11 cellular contexts compared by ENCODE assay signal in the genomic region with DNA sequence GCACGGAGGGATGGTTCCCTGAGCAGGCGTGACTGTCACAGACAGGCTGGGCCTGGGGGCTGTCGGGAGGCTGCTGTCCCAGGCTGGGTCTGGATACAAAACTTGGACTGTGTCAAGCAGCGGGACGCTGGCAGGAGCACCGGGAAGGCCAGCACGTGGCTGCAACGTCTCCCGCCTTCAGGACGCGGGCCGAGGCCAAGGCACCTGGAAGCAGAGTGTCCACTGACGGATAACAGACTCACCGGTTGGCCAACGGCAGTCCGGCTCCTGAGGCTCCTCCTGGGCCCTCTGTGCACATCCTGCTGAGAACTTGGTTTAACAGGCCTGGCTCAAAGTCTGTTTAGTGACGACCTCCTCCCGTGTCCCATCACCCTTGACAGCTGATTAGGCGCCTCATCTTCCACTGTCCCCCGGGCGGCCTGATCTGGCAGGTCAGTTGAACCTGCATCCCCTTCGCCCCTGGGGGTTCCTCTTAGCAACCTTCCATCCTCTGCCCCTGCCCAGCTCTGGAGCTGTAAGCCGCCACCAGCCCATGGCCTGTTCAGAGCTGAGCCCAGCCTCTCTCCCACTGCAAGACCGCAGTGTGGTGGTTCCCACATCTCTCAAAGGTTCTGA. TPM values are rescaled to one million over a fixed set of nuclear protein-coding genes. Genes with fewer than 3 reads are reported as not detected.
DNase-seq lines count a peak whose midpoint lies in the region; ATAC-seq and TF ChIP-seq lines count a peak whose summit lies in the region.
"Had no signal": no experiment of that assay in that cellular context is flagged by ENCODE, and none has a peak within 500 bp of the region (broad histone marks: within the 10 kb centered on the region; RNA-seq: fewer than 3 reads in every experiment).

No MANE protein-coding gene starts in this region.

- H3K27me3 ChIP-seq in naive thymus-derived CD4-positive, alpha-beta T cell (ENCODE audit: control insufficient read depth in 2 of 2, insufficient read depth in 2 of 2, low read length in 2 of 2) = no peaks in the 10 kb centered on the region
- H3K27me3 ChIP-seq in brain microvascular endothelial cell (replicated peaks) = no peaks in the 10 kb centered on the region
- H3K27me3 ChIP-seq in MM.1S (replicated peaks; ENCODE audit: insufficient read depth, low read length) = no peaks in the 10 kb centered on the region

- CTCF ChIA-PET in MCF 10A (lab: Yijun Ruan, JAX) = interaction anchor here (0.6 to 1.0 kb wide), 4 partner anchors 9 to 200 kb away, joined by 3 to 6 read pairs (median 3); no protein-coding TSS in a partner anchor
- CTCF ChIA-PET in naive thymus-derived CD4-positive, alpha-beta T cell (lab: Charles Lee) = no interaction called here

- H3K36me3 ChIP-seq in naive thymus-derived CD4-positive, alpha-beta T cell (ENCODE audit: control insufficient read depth in 2 of 3, insufficient read depth in 3 of 3, low read length in 3 of 3) = peaks cover 0 to 9% (median 0%) of the 10 kb centered on the region in 3 experiments
- H3K36me3 ChIP-seq in brain microvascular endothelial cell (replicated peaks) (peaks cover 15% of the 10 kb centered on the region), MM.1S (replicated peaks; ENCODE audit: insufficient read depth, low read length) (no peaks in the 10 kb centered on the region)

- no peaks in the 10 kb centered on the region for H3K27me3 Mint-ChIP-seq in stimulated activated naive CD8-positive, alpha-beta T cell treated with anti-CD3 and anti-CD28 coated beads, Interleukin-15, Interleukin-2, amounts not matched to agents 100 ng/mL and 50 ng/mL, for 24 hours
- no peaks in the 10 kb centered on the region for H3K27me3 Mint-ChIP-seq in MCF 10A (ENCODE audit: insufficient read depth, unreplicated experiment)
- H3K27me3 Mint-ChIP-seq in naive thymus-derived CD4-positive, alpha-beta T cell = peaks cover 0 to 2% (median 0%) of the 10 kb centered on the region in 5 donors
- H3K27me3 Mint-ChIP-seq: stimulated activated naive CD8-positive, alpha-beta T cell treated with anti-CD3 and anti-CD28 coated beads, Interleukin-15, amount 100 ng/mL, for 72 hours had no signal

- no peaks in the 10 kb centered on the region for H3F3A ChIP-seq in MM.1S (ENCODE audit: insufficient read depth, low read length)

- peaks cover 24% of the 10 kb centered on the region for H3K79me2 ChIP-seq in MM.1S (ENCODE audit: low read length)

- H3K27ac Mint-ChIP-seq in stimulated activated naive CD8-positive, alpha-beta T cell treated with anti-CD3 and anti-CD28 coated beads, Interleukin-15, Interleukin-2, amounts not matched to agents 100 ng/mL and 50 ng/mL, for 24 hours = peak overlapping the region; percentile 36
- peak overlapping the region; percentile 85 for H3K27ac Mint-ChIP-seq in MCF 10A (ENCODE audit: low read depth, unreplicated experiment)
- H3K27ac Mint-ChIP-seq in naive thymus-derived CD4-positive, alpha-beta T cell = peak overlapping the region in 7 of 9 donors; percentile 1 to 71 (median 55)

- no peaks in the 10 kb centered on the region for H3K9me3 ChIP-seq in naive thymus-derived CD4-positive, alpha-beta T cell (ENCODE audit: control insufficient read depth in 2 of 3, low read length in 3 of 3)
- H3K9me3 ChIP-seq in MM.1S (replicated peaks; ENCODE audit: insufficient read depth, low read length) = no peaks in the 10 kb centered on the region

- TF ChIP-seq CTCF in MCF 10A (IDR thresholded peaks at IDR 0.05; ENCODE audit: unreplicated experiment) = no peak
- no peak for TF ChIP-seq CTCF in brain microvascular endothelial cell (IDR thresholded peaks at IDR 0.05; ENCODE audit: low read depth, low read length, missing control alignments)
- TF ChIP-seq CTCF in MM.1S (IDR thresholded peaks at IDR 0.05; ENCODE audit: low read length) = no peak

- H3K4me3 Mint-ChIP-seq in stimulated activated naive CD8-positive, alpha-beta T cell treated with anti-CD3 and anti-CD28 coated beads, Interleukin-15, Interleukin-2, amounts not matched to agents 100 ng/mL and 50 ng/mL, for 24 hours = peak overlapping the region; percentile 6
- peak overlapping the region; percentile 53 for H3K4me3 Mint-ChIP-seq in MCF 10A (ENCODE audit: unreplicated experiment)
- peak overlapping the region in 2 of 10 donors; percentile 36 to 95 for H3K4me3 Mint-ChIP-seq in naive thymus-derived CD4-positive, alpha-beta T cell
- H3K4me3 Mint-ChIP-seq: stimulated activated naive CD8-positive, alpha-beta T cell treated with anti-CD3 and anti-CD28 coated beads, Interleukin-15, amount 100 ng/mL, for 72 hours had no signal

- no peaks in the 10 kb centered on the region for H3K9me2 ChIP-seq in MM.1S (replicated peaks; ENCODE audit: insufficient read depth, low read length)

- H3K9ac ChIP-seq in MM.1S (ENCODE audit: low read length) = no peak overlapping the region

- in situ Hi-C loops in brain microvascular endothelial cell (cut with HindIII; ENCODE audit: low pct_ligation_motif_present, low sequenced_read_pairs) = no loop called here

- no peaks in the 10 kb centered on the region for H3K9me3 Mint-ChIP-seq in stimulated activated naive CD8-positive, alpha-beta T cell treated with anti-CD3 and anti-CD28 coated beads, Interleukin-15, Interleukin-2, amounts not matched to agents 100 ng/mL and 50 ng/mL, for 24 hours
- H3K9me3 Mint-ChIP-seq in MCF 10A (ENCODE audit: unreplicated experiment) = no peaks in the 10 kb centered on the region
- H3K9me3 Mint-ChIP-seq in naive thymus-derived CD4-positive, alpha-beta T cell = peaks cover 0 to 4% (median 0%) of the 10 kb centered on the region in 11 donors
- H3K9me3 Mint-ChIP-seq: stimulated activated naive CD8-positive, alpha-beta T cell treated with anti-CD3 and anti-CD28 coated beads, Interleukin-15, amount 100 ng/mL, for 72 hours had no signal

- intact Hi-C loops in MCF 10A (cut with micrococcal nuclease) = loop anchor here (10.0 kb wide), 2 partner anchors 88 to 138 kb away; a partner anchor contains a TSS
- intact Hi-C loops in naive thymus-derived CD4-positive, alpha-beta T cell (cut with micrococcal nuclease) = loop anchor here in 1 of 2 donors (10.0 kb wide), 1 partner anchor 938 kb away; a partner anchor contains a TSS

- no TSS peak for BruUV-seq in MCF 10A (replicated peaks; lab: Mats Ljungman, UMichigan)

- peaks cover 8 to 10% of the 10 kb centered on the region in 2 donors for H3K4me1 ChIP-seq in naive thymus-derived CD4-positive, alpha-beta T cell (ENCODE audit: control insufficient read depth in 2 of 2, insufficient read depth in 2 of 2, low read length in 2 of 2)
- H3K4me1 ChIP-seq in MM.1S (ENCODE audit: low read length) = no peaks in the 10 kb centered on the region

- H3K4me1 Mint-ChIP-seq in stimulated activated naive CD8-positive, alpha-beta T cell treated with anti-CD3 and anti-CD28 coated beads, Interleukin-15, Interleukin-2, amounts not matched to agents 100 ng/mL and 50 ng/mL, for 24 hours (ENCODE audit: low read depth) = peaks cover 31% of the 10 kb centered on the region
- H3K4me1 Mint-ChIP-seq in MCF 10A (ENCODE audit: insufficient read depth, unreplicated experiment) = peaks cover 35% of the 10 kb centered on the region
- H3K4me1 Mint-ChIP-seq in naive thymus-derived CD4-positive, alpha-beta T cell = peaks cover 14 to 44% (median 28%) of the 10 kb centered on the region in 7 donors

- no peak overlapping the region for H2AFZ ChIP-seq in MM.1S (ENCODE audit: low read length)

- no peak overlapping the region for H3K4me2 ChIP-seq in MM.1S (ENCODE audit: low read depth, low read length)

- POLR2A ChIA-PET in MCF 10A (lab: Yijun Ruan, JAX) = interaction anchor here (0.6 to 2.0 kb wide), 9 partner anchors 10 to 173 kb away, joined by 3 to 8 read pairs (median 3); a partner anchor contains a TSS
- POLR2A ChIA-PET in naive thymus-derived CD4-positive, alpha-beta T cell (lab: Charles Lee) = no interaction called here

- H3K27ac ChIP-seq in naive thymus-derived CD4-positive, alpha-beta T cell (ENCODE audit: low read depth, low read length) = no peak overlapping the region
- H3K27ac ChIP-seq in brain microvascular endothelial cell = no peak overlapping the region
- H3K27ac ChIP-seq in MM.1S (ENCODE audit: low read length) = no peak overlapping the region

- no peak for DNase-seq in stimulated activated naive CD8-positive, alpha-beta T cell treated with anti-CD3 and anti-CD28 coated beads, Interleukin-15, Interleukin-2, amounts not matched to agents 100 U/mL and 50 U/mL, for 24 hours
- DNase-seq in MCF 10A (ENCODE audit: unreplicated experiment) (no peak), brain microvascular endothelial cell (no peak), COR-L47 (lab: John Stamatoyannopoulos, UW) (no peak), dermis blood vessel endothelial cell (no peak), MM.1S (no peak)
- no peak for DNase-seq in naive thymus-derived CD4-positive, alpha-beta T cell
- DNase-seq: foreskin fibroblast; stimulated activated CD4-positive, alpha-beta T cell treated with anti-CD3 and anti-CD28 coated beads, Interleukin-12 subunit alpha, Interleukin-12 subunit beta, amount 100 ng/mL, for 4 hours; stimulated activated naive CD8-positive, alpha-beta T cell treated with anti-CD3 and anti-CD28 coated beads, Interleukin-15, amount 100 ng/mL, for 72 hours had no signal

- H3K4me3 ChIP-seq in naive thymus-derived CD4-positive, alpha-beta T cell (ENCODE audit: low read length) = no peak overlapping the region
- no peak overlapping the region for H3K4me3 ChIP-seq in brain microvascular endothelial cell (ENCODE audit: low read depth, low read length)
- H3K4me3 ChIP-seq in MM.1S (ENCODE audit: low read length) = no peak overlapping the region

- H4K20me1 ChIP-seq in MM.1S (ENCODE audit: insufficient read depth, low read length) = no peaks in the 10 kb centered on the region

- peaks cover 28% of the 10 kb centered on the region for H3K36me3 Mint-ChIP-seq in stimulated activated naive CD8-positive, alpha-beta T cell treated with anti-CD3 and anti-CD28 coated beads, Interleukin-15, Interleukin-2, amounts not matched to agents 100 ng/mL and 50 ng/mL, for 24 hours (ENCODE audit: low read depth)
- peaks cover 12% of the 10 kb centered on the region for H3K36me3 Mint-ChIP-seq in MCF 10A (ENCODE audit: insufficient read depth, unreplicated experiment)
- H3K36me3 Mint-ChIP-seq in naive thymus-derived CD4-positive, alpha-beta T cell = peaks cover 0 to 5% (median 3%) of the 10 kb centered on the region in 5 donors

- ATAC-seq in stimulated activated naive CD8-positive, alpha-beta T cell treated with anti-CD3 and anti-CD28 coated beads, Interleukin-15, Interleukin-2, amounts not matched to agents 100 U/mL and 50 U/mL, for 24 hours = no peak
- no peak for ATAC-seq in naive thymus-derived CD4-positive, alpha-beta T cell
- ATAC-seq: stimulated activated naive CD8-positive, alpha-beta T cell treated with anti-CD3 and anti-CD28 coated beads, Interleukin-15, amount 100 ng/mL, for 72 hours had no signal

RNA-seq across cellular contexts. Expression of a gene that starts 2.5 kb away (rescaled TPM):
- 9.4 and 17.5 TPM in 2 replicates for total RNA-seq in MCF 10A (2022)
- 10 to 100 TPM in 4 of 5 experiments, 1 to 10 TPM in 1; 9.3 to 38.9 (median 15.9) TPM for total RNA-seq in naive thymus-derived CD4-positive, alpha-beta T cell
- 1 to 10 TPM; 5.1 to 5.7 TPM for polyA plus RNA-seq in naive thymus-derived CD4-positive, alpha-beta T cell
- 18.2 and 26.9 TPM in 2 replicates for total RNA-seq in dermis blood vessel endothelial cell

RNA-seq across cellular contexts. Expression of a gene that starts 2.9 kb away (rescaled TPM):
- 28.6 and 35.5 TPM in 2 replicates for total RNA-seq in MCF 10A (2022)
- 10 to 100 TPM in 4 of 5 experiments, 1 to 10 TPM in 1; 5.8 to 19.0 (median 16.8) TPM for total RNA-seq in naive thymus-derived CD4-positive, alpha-beta T cell
- polyA plus RNA-seq in naive thymus-derived CD4-positive, alpha-beta T cell = 10 to 100 TPM in 1 of 2 donors, 1 to 10 TPM in 1; 8.9 to 15.6 TPM
- total RNA-seq in dermis blood vessel endothelial cell = 108 and 138 TPM in 2 replicates
